ENCODE assay signal across 8 cellular contexts in the genomic region with DNA sequence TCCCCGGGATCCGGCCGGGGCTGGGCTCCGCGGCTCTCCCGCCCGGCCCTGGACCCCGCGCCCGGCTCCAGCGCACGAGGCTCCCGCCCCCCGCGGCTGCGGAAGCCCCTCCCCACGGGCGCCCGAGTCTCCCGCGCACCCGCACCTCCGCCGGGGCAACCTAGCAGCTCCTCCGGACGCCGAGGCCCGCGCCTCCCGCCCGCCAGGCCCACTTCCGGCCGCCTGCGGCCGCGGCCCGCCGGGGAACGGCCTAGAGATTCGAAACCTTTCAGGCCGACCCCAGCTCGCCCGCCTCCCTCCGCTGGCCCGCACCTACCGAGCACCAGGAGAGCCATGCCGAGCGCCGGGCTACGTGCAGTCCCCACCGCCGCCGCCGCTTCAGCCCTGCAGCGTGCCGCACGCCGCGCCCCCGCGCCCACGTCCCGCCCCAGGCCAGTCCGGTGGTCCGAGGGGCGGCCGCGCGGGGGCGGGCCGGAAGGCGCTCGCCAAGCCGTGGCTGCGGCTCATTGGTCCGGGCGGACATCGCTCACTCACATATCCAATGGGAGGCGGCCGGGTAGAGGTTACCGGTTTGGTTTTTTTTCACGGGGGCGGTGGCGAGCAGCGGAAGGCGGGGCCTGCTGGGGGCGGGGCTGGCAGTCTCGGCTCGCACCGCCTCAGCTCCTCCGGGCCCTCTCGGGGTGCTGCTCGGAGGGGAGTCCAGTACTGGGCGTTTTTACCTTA. TPM values are rescaled to one million over a fixed set of nuclear protein-coding genes. Genes with fewer than 3 reads are reported as not detected.
A peak's percentile ranks its signal among the peaks of the same experiment; 100 is the strongest.
DNase-seq lines count a peak whose midpoint lies in the region; ATAC-seq and TF ChIP-seq lines count a peak whose summit lies in the region.

A gene with protein sequence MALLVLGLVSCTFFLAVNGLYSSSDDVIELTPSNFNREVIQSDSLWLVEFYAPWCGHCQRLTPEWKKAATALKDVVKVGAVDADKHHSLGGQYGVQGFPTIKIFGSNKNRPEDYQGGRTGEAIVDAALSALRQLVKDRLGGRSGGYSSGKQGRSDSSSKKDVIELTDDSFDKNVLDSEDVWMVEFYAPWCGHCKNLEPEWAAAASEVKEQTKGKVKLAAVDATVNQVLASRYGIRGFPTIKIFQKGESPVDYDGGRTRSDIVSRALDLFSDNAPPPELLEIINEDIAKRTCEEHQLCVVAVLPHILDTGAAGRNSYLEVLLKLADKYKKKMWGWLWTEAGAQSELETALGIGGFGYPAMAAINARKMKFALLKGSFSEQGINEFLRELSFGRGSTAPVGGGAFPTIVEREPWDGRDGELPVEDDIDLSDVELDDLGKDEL (minus strand): TSS at position 424 of the 723 bp plus-strand sequence. CDS start 89 bp downstream, at position 335.

- TF ChIP-seq POLR2A in GM15510 (IDR thresholded peaks at IDR 0.05; ENCODE audit: borderline replicate concordance, extremely low read depth, insufficient read length) (peak; percentile 86), adrenal gland (IDR thresholded peaks at IDR 0.05) (peak; percentile 71 to 88), heart left ventricle (IDR thresholded peaks at IDR 0.05) (peak in 1 of 2 donors; percentile 84), upper lobe of left lung (IDR thresholded peaks at IDR 0.05) (peak in 3 of 4 donors; percentile 62 to 88 (median 67))

- DNase-seq in NCI-H146 treated with DMSO at 0.1 percent for 48 hours (lab: John Stamatoyannopoulos, UW; ENCODE audit: unreplicated experiment) (peak; percentile 85), T-helper 1 cell (peak; percentile 90 to 94 (median 91)), adrenal gland (peak; percentile 97 to 99 (median 99)), heart left ventricle (peak; percentile 98 to 99 (median 98)), posterior vena cava (ENCODE audit: low spot score) (peak; percentile 99), upper lobe of left lung (peak; percentile 94 to 99)

- peak in 1 of 4 donors; percentile 4 for TF ChIP-seq EP300 in upper lobe of left lung (IDR thresholded peaks at IDR 0.05)

- peak within 1 kb of the TSS; percentile 63 to 98 (median 72) for H3K4me3 ChIP-seq in adrenal gland
- H3K4me3 ChIP-seq in heart left ventricle, result peak within 1 kb of the TSS; percentile 76 to 96 (median 92)
- H3K4me3 ChIP-seq in upper lobe of left lung, result peak within 1 kb of the TSS; percentile 93 to 96 (median 94)

- H3K9me3 ChIP-seq in adrenal gland (replicated peaks in 1 of 3) (no peaks in the 10 kb centered on the region), heart left ventricle (no peaks in the 10 kb centered on the region), upper lobe of left lung (no peaks in the 10 kb centered on the region)

- H3K27ac ChIP-seq in adrenal gland, result peak within 1 kb of the TSS; percentile 65 to 98 (median 85)
- peak within 1 kb of the TSS; percentile 74 to 95 (median 92) for H3K27ac ChIP-seq in heart left ventricle
- peak within 1 kb of the TSS; percentile 88 to 93 (median 90) for H3K27ac ChIP-seq in upper lobe of left lung

- TF ChIP-seq CTCF in adrenal gland (IDR thresholded peaks at IDR 0.05) (peak in 3 of 6 experiments; percentile 15 to 60 (median 33)), heart left ventricle (IDR thresholded peaks at IDR 0.05) (peak in 4 of 12 donors; percentile 11 to 28 (median 20)), upper lobe of left lung (IDR thresholded peaks at IDR 0.05) (peak in 5 of 6 experiments; percentile 21 to 83 (median 73))

- H3K4me1 ChIP-seq in adrenal gland (replicated peaks in 1 of 2) (peaks cover 8 to 40% of the 10 kb centered on the region in 2 donors), heart left ventricle (peaks cover 0 to 48% (median 30%) of the 10 kb centered on the region in 12 donors), upper lobe of left lung (peaks cover 27 to 42% (median 30%) of the 10 kb centered on the region in 4 donors)

- WGBS in adrenal gland, 4 donors, result 0 to 1% (median 0%) methylated on average over 20 to 94 of the region's 94 CpGs; no CpG with 5 or more reads in 1 of the 4 donors
- 0 to 1% (median 1%) methylated on average over 22 to 94 of the region's 94 CpGs; no CpG with 5 or more reads in 1 of the 4 donors for whole genome bisulfite sequencing in heart left ventricle, 4 donors
- 2% methylated on average over 11 of the region's 94 CpGs; no CpG with 5 or more reads in 1 of the 2 donors for WGBS in upper lobe of left lung, 2 donors

- no peaks in the 10 kb centered on the region for H3K27me3 ChIP-seq in adrenal gland
- no peaks in the 10 kb centered on the region for H3K27me3 ChIP-seq in heart left ventricle
- H3K27me3 ChIP-seq in upper lobe of left lung, result no peaks in the 10 kb centered on the region

- ATAC-seq in HG02884 (IDR thresholded peaks at IDR 0.05; ENCODE audit: unreplicated experiment) (peak; percentile 89), heart left ventricle (peak; percentile 93 to 99 (median 98)), upper lobe of left lung (ENCODE audit: low FRiP score in 2 of 2) (peak; percentile 98 to 99)

- intact Hi-C loops in adrenal gland (cut with DNase I), result no loop called here
- intact Hi-C loops in heart left ventricle (cut with DNase I), result loop anchor here in 2 of 10 donors (10.0 kb wide), 2 partner anchors 98 to 652 kb away; a partner anchor contains a TSS
- intact Hi-C loops in posterior vena cava (cut with DNase I), result loop anchor here in 1 of 2 donors (1.0 kb wide), 1 partner anchor 41 kb away; no protein-coding TSS in a partner anchor

- H3K36me3 ChIP-seq in adrenal gland (replicated peaks in 1 of 2) (no peaks in the 10 kb centered on the region), heart left ventricle (peaks cover 0 to 8% (median 0%) of the 10 kb centered on the region in 9 donors), upper lobe of left lung (no peaks in the 10 kb centered on the region)

RNA-seq across cellular contexts. Expression of the gene that starts here (rescaled TPM):
- total RNA-seq in adrenal gland, result 100 to 1,000 TPM in 7 of 8 donors, 10 to 100 TPM in 1; 92.3 to 434 (median 142) TPM
- 100 to 1,000 TPM in 1 of 3 donors, 10 to 100 TPM in 2; 28.6 to 490 (median 36.2) TPM for polyA plus RNA-seq in adrenal gland
- 100 to 1,000 TPM in 6 of 9 donors, 10 to 100 TPM in 3; 78.2 to 178 (median 110) TPM for total RNA-seq in heart left ventricle
- 100 to 1,000 TPM in 1 of 2 donors, 10 to 100 TPM in 1; 32.0 to 402 TPM for polyA plus RNA-seq in heart left ventricle
- 100 to 1,000 TPM; 111 to 144 TPM for total RNA-seq in posterior vena cava
- 100 to 1,000 TPM in 4 of 6 donors, 10 to 100 TPM in 2; 32.5 to 209 (median 122) TPM for total RNA-seq in upper lobe of left lung

Comparison
In these comparisons a context has a peak if more than half of its experiments do, and no peak if none do; other contexts are left out.
1. Peak in every context shown above with its lines: DNase-seq, ATAC-seq, H3K4me3 ChIP-seq and H3K27ac ChIP-seq.